1 cellular context compared by ENCODE assay signal in the genomic region with DNA sequence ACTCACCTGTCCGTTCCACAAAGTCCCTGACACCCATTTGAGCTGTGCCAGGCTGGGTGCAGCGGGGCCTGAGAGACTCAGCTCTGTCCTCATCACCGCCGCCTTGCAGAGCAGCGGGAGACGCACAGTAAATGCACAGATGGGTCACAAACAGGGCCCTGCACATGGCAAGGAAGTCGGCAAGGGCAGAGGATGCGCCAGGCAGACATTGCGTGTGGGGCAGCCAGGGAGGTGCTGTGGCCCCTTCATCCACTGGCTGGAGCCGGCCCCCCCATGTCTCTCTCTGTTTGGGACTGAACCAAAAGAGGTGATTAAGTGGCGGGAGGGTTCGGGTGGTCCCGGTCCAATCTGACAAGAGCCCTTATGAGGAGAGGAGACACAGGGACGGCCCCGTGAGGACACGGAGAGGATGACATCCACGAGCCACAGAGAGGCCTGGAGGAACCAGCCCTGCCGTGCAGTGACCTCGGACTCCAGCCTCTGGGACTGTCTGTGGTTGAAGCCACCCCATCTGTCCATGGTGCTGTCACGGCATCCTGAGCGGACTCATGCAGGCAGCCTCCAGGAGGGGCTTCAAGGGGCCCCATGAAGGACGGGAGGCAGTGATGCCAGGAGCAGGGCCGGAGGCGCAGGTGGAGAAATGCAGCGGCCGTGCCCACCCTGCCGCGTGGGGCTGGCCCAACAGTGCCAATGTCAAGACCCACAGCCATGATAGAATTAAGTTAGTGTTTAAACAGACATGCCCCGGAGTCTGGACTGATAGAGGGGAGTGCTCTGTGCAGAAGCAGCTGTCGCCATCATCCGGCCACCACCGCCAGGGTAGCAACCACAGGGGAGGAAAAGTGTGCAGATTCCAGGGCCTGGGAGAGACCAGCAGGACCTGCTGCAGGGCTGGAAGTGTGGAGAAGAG.
TF ChIP-seq lines count a peak whose summit lies in the region.

No MANE protein-coding gene starts in this region.

TF ChIP-seq in IMR-90, 13 proteins besides CTCF, POLR2A, EP300 and RAD21:
- TF ChIP-seq CEBPB (IDR thresholded peaks at IDR 0.05; ENCODE audit: low read depth, low read length) (no peak), BHLHE40 (IDR thresholded peaks at IDR 0.05; ENCODE audit: low read depth, low read length) (no peak), MAFK (IDR thresholded peaks at IDR 0.05; ENCODE audit: low read depth, low read length) (no peak), ELK1 (IDR thresholded peaks at IDR 0.05; ENCODE audit: borderline replicate concordance, low read depth, low read length) (no peak), RCOR1 (IDR thresholded peaks at IDR 0.05; ENCODE audit: insufficient replicate concordance, low read length) (no peak), MAZ (IDR thresholded peaks at IDR 0.05; ENCODE audit: borderline replicate concordance, low read depth, low read length) (no peak), RFX5 (IDR thresholded peaks at IDR 0.05; ENCODE audit: low read depth, low read length) (no peak), CHD1 (IDR thresholded peaks at IDR 0.05; ENCODE audit: low read depth, low read length) (no peak), SMC3 (IDR thresholded peaks at IDR 0.05; ENCODE audit: low read depth, low read length) (no peak), MXI1 (IDR thresholded peaks at IDR 0.05; ENCODE audit: borderline replicate concordance, low read depth, low read length) (no peak), FOS (IDR thresholded peaks at IDR 0.05; ENCODE audit: low read depth, low read length) (no peak), USF2 (IDR thresholded peaks at IDR 0.05; ENCODE audit: low read depth, low read length) (no peak), NFE2L2 (IDR thresholded peaks at IDR 0.05; ENCODE audit: low read depth, low read length) (no peak)
